ENCODE assay signal across 22 cellular contexts in the genomic region with DNA sequence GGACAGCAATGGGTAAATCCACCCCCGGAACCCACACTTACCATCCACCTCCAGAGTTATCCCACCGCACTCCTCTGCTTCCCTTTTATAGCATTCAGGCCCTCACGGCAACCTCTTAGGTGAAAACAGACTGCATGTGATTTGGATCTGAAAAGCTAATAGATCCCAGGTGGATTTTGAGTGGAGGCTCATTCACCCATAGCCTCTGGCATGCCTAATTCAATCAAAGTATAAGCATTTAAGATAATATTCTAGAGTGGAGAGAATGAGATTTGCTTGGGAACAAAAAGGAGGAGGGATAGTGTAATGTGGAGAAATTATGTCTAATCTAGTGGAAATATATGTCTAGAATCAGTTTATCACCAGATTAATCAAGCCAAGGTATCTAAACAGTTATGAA. TPM values are rescaled to one million over a fixed set of nuclear protein-coding genes. Genes with fewer than 3 reads are reported as not detected.
"Had no signal": no experiment of that assay in that cellular context is flagged by ENCODE, and none has a peak within 500 bp of the region (broad histone marks: within the 10 kb centered on the region; RNA-seq: fewer than 3 reads in every experiment).

No MANE protein-coding gene starts in this region.

- H3K4me1 ChIP-seq: parathyroid adenoma, sigmoid colon, testis, tibial nerve had no signal

- FAIRE-seq: endometrium, frontal cortex had no signal

- ATAC-seq: esophagus mucosa; stimulated activated naive B cell treated with anti-CD40 and anti-IgM and Interleukin-4, amounts not matched to agents 10 μg/mL and 1 μg/mL and 100 μg/mL, for 72 hours; stimulated activated naive CD8-positive, alpha-beta T cell treated with anti-CD3 and anti-CD28 coated beads, Interleukin-15, amount 100 ng/mL, for 72 hours; upper lobe of right lung had no signal

- H3K27me3 ChIP-seq: sigmoid colon, testis, tibial nerve, upper lobe of right lung had no signal

- H3K4me3 ChIP-seq: prostate gland, sigmoid colon, skin epidermis, testis, tibial nerve, upper lobe of right lung had no signal

- DNase-seq: effector memory CD4-positive, alpha-beta T cell; islet precursor cell; mesendoderm; naive B cell; occipital lobe; retina; sigmoid colon; stimulated activated CD4-positive, alpha-beta T cell treated with anti-CD3 and anti-CD28 coated beads, Interleukin-2, amount 100 ng/mL, for 24 hours; stimulated activated CD4-positive, alpha-beta T cell treated with anti-CD3 and anti-CD28 coated beads, Interleukin-4, amount 100 ng/mL, for 4 hours; stimulated activated naive B cell treated with anti-CD40 and anti-IgM and Interleukin-4, amounts not matched to agents 10 μg/mL and 1 μg/mL and 100 μg/mL, for 72 hours; stimulated activated naive CD8-positive, alpha-beta T cell treated with anti-CD3 and anti-CD28 coated beads, Interleukin-15, amount 100 ng/mL, for 72 hours; testis; upper lobe of right lung had no signal

- H3K27ac ChIP-seq: parathyroid adenoma, prostate gland, sigmoid colon, skin epidermis, testis, tibial nerve, upper lobe of right lung had no signal

- H3K4me3 Mint-ChIP-seq: naive B cell; nephron; stimulated activated naive B cell treated with anti-CD40 and anti-IgM and Interleukin-4, amounts not matched to agents 10 μg/mL and 1 μg/mL and 100 μg/mL, for 72 hours; stimulated activated naive CD8-positive, alpha-beta T cell treated with anti-CD3 and anti-CD28 coated beads, Interleukin-15, amount 100 ng/mL, for 72 hours had no signal

- H3K27ac Mint-ChIP-seq: naive B cell; nephron; stimulated activated naive B cell treated with anti-CD40 and anti-IgM and Interleukin-4, amounts not matched to agents 10 μg/mL and 1 μg/mL and 100 μg/mL, for 72 hours; stimulated activated naive CD8-positive, alpha-beta T cell treated with anti-CD3 and anti-CD28 coated beads, Interleukin-15, amount 100 ng/mL, for 72 hours had no signal

- H3K36me3 ChIP-seq: prostate gland, sigmoid colon, tibial nerve, upper lobe of right lung had no signal

- H3K9me3 ChIP-seq: prostate gland, sigmoid colon, testis, tibial nerve, upper lobe of right lung had no signal

- H3K9me3 Mint-ChIP-seq: naive B cell; nephron; stimulated activated naive B cell treated with anti-CD40 and anti-IgM and Interleukin-4, amounts not matched to agents 10 μg/mL and 1 μg/mL and 100 μg/mL, for 72 hours; stimulated activated naive CD8-positive, alpha-beta T cell treated with anti-CD3 and anti-CD28 coated beads, Interleukin-15, amount 100 ng/mL, for 72 hours had no signal

- H2AFZ ChIP-seq: parathyroid adenoma had no signal

- H3K79me2 ChIP-seq: parathyroid adenoma had no signal

- H3K9ac ChIP-seq: parathyroid adenoma had no signal

- H3K4me1 Mint-ChIP-seq: naive B cell; stimulated activated naive B cell treated with anti-CD40 and anti-IgM and Interleukin-4, amounts not matched to agents 10 μg/mL and 1 μg/mL and 100 μg/mL, for 72 hours; stimulated activated naive CD8-positive, alpha-beta T cell treated with anti-CD3 and anti-CD28 coated beads, Interleukin-15, amount 100 ng/mL, for 72 hours had no signal

- H3K27me3 Mint-ChIP-seq: naive B cell; stimulated activated naive B cell treated with anti-CD40 and anti-IgM and Interleukin-4, amounts not matched to agents 10 μg/mL and 1 μg/mL and 100 μg/mL, for 72 hours; stimulated activated naive CD8-positive, alpha-beta T cell treated with anti-CD3 and anti-CD28 coated beads, Interleukin-15, amount 100 ng/mL, for 72 hours had no signal

RNA-seq across cellular contexts. Expression of a gene that starts 17.1 kb away (rescaled TPM):
- total RNA-seq: lung microvascular endothelial cell had no signal
